In the genomic region with DNA sequence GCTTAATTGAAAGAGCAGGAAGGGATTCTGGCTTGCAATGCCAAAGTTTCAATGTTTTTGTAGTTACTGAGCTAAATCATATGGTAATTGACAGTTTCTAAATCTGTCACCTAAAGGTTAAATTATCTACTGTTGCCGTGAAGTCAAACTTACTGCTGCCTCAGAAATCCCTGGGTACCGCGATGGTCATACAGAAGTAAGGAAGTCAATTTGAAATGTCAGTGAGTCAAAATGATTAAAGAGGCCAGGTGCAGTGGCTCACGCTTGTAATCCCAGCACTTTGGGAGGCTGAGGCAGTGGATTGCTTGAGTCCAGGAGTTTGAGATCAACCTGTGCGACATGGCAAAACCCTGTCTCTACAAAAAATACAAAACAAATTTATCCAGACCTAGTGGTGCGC, we compare ENCODE assay signal across 20 cellular contexts.
"Had no signal": no experiment of that assay in that cellular context is flagged by ENCODE, and none has a peak within 500 bp of the region (broad histone marks: within the 10 kb centered on the region; RNA-seq: fewer than 3 reads in every experiment).

No MANE protein-coding gene starts in this region.

- H3K4me1 Mint-ChIP-seq: activated naive CD4-positive, alpha-beta T cell treated with anti-CD3 and anti-CD28 coated beads, Interleukin-2, amount 50 U/mL, for 24 hours; central memory CD8-positive, alpha-beta T cell; T-cell had no signal

- ATAC-seq: foreskin keratinocyte, left colon, mucosa of descending colon, sciatic nerve, SK-N-SH treated with all-trans-retinoic acid at 6 μM for 48 hours, T-cell had no signal

- H3K4me1 ChIP-seq: breast epithelium, foreskin keratinocyte, testis, vagina had no signal

- H3K27ac ChIP-seq: breast epithelium, foreskin keratinocyte, testis, vagina, VCaP had no signal

- H3K4me2 ChIP-seq: smooth muscle cell had no signal

- H3K36me3 ChIP-seq: breast epithelium, vagina had no signal

- H3K27ac Mint-ChIP-seq: activated naive CD4-positive, alpha-beta T cell treated with anti-CD3 and anti-CD28 coated beads, Interleukin-2, amount 50 U/mL, for 24 hours; activated T-cell treated with anti-CD3 and anti-CD28 coated beads, Interleukin-2, amount 50 U/mL, for 24 hours; T-cell; T-helper 2 cell treated with Interferon-gamma antibody and Interleukin-4, amounts not matched to agents 5 μg/mL and 100 μg/mL, for 36 hours had no signal

- H3K9me3 ChIP-seq: breast epithelium, mucosa of descending colon, testis, vagina had no signal

- H3K4me3 Mint-ChIP-seq: activated naive CD4-positive, alpha-beta T cell treated with anti-CD3 and anti-CD28 coated beads, Interleukin-2, amount 50 U/mL, for 24 hours; activated T-cell treated with anti-CD3 and anti-CD28 coated beads, Interleukin-2, amount 50 U/mL, for 24 hours; central memory CD8-positive, alpha-beta T cell; naive B cell; T-cell; T-helper 2 cell treated with Interferon-gamma antibody and Interleukin-4, amounts not matched to agents 5 μg/mL and 100 μg/mL, for 36 hours had no signal

- DNase-seq: activated T-cell treated with anti-CD3 and anti-CD28 coated beads, Interleukin-2, amount 50 U/mL, for 24 hours; effector memory CD4-positive, alpha-beta T cell; foreskin keratinocyte; mesendoderm; mucosa of descending colon; naive B cell; stimulated activated CD4-positive, alpha-beta T cell treated with anti-CD3 and anti-CD28 coated beads, Interleukin-4, amount 100 ng/mL, for 24 hours; testis; trophoblast cell had no signal

- H3K9me3 Mint-ChIP-seq: activated naive CD4-positive, alpha-beta T cell treated with anti-CD3 and anti-CD28 coated beads, Interleukin-2, amount 50 U/mL, for 24 hours; activated T-cell treated with anti-CD3 and anti-CD28 coated beads, Interleukin-2, amount 50 U/mL, for 24 hours; central memory CD8-positive, alpha-beta T cell; naive B cell; T-cell; T-helper 2 cell treated with Interferon-gamma antibody and Interleukin-4, amounts not matched to agents 5 μg/mL and 100 μg/mL, for 36 hours had no signal

- H3K4me3 ChIP-seq: breast epithelium, mucosa of descending colon, smooth muscle cell, testis, vagina had no signal

- H3K27me3 ChIP-seq: breast epithelium, foreskin keratinocyte, testis, vagina had no signal

- H3K27me3 Mint-ChIP-seq: activated naive CD4-positive, alpha-beta T cell treated with anti-CD3 and anti-CD28 coated beads, Interleukin-2, amount 50 U/mL, for 24 hours; activated T-cell treated with anti-CD3 and anti-CD28 coated beads, Interleukin-2, amount 50 U/mL, for 24 hours; central memory CD8-positive, alpha-beta T cell; naive B cell had no signal

- H3K36me3 Mint-ChIP-seq: activated naive CD4-positive, alpha-beta T cell treated with anti-CD3 and anti-CD28 coated beads, Interleukin-2, amount 50 U/mL, for 24 hours; naive B cell; T-cell had no signal
